In genomic region chr2:99833802-99834201, GRCh38 we compare ENCODE assay signal across 24 cellular contexts.
"Had no signal": no experiment of that assay in that cellular context is flagged by ENCODE, and none has a peak within 500 bp of the region (broad histone marks: within the 10 kb centered on the region; RNA-seq: fewer than 3 reads in every experiment).

No MANE protein-coding gene starts in this region.

- H3K4me3 ChIP-seq: left lung, lower lobe of right lung, pancreas, right atrium auricular region, skin epidermis, spleen, suprapubic skin, thoracic aorta, tibial artery, upper lobe of right lung had no signal

- H3K4me3 Mint-ChIP-seq: immature natural killer cell; natural killer cell; stimulated activated effector memory CD8-positive, alpha-beta T cell treated with anti-CD3 and anti-CD28 coated beads, Interleukin-12 subunit alpha, Interleukin-12 subunit beta, amount 100 ng/mL, for 72 hours; stimulated activated naive CD8-positive, alpha-beta T cell treated with anti-CD3 and anti-CD28 coated beads, Interleukin-15, Interleukin-2, amounts not matched to agents 100 ng/mL and 50 ng/mL, for 24 hours had no signal

- H3K27ac Mint-ChIP-seq: immature natural killer cell; natural killer cell; stimulated activated effector memory CD8-positive, alpha-beta T cell treated with anti-CD3 and anti-CD28 coated beads, Interleukin-12 subunit alpha, Interleukin-12 subunit beta, amount 100 ng/mL, for 72 hours; stimulated activated naive CD8-positive, alpha-beta T cell treated with anti-CD3 and anti-CD28 coated beads, Interleukin-15, Interleukin-2, amounts not matched to agents 100 ng/mL and 50 ng/mL, for 24 hours had no signal

- ATAC-seq: left colon; left lung; lower lobe of right lung; natural killer cell; pancreas; sciatic nerve; stimulated activated effector memory CD8-positive, alpha-beta T cell treated with anti-CD3 and anti-CD28 coated beads, Interleukin-12 subunit alpha, Interleukin-12 subunit beta, amount 100 ng/mL, for 72 hours; upper lobe of right lung had no signal

- H3K9me3 Mint-ChIP-seq: immature natural killer cell; natural killer cell; stimulated activated effector memory CD8-positive, alpha-beta T cell treated with anti-CD3 and anti-CD28 coated beads, Interleukin-12 subunit alpha, Interleukin-12 subunit beta, amount 100 ng/mL, for 72 hours; stimulated activated naive CD8-positive, alpha-beta T cell treated with anti-CD3 and anti-CD28 coated beads, Interleukin-15, Interleukin-2, amounts not matched to agents 100 ng/mL and 50 ng/mL, for 24 hours had no signal

- DNase-seq: hypothalamus; immature natural killer cell; kidney; left colon; left lung; lower lobe of right lung; mammary epithelial cell; natural killer cell; nucleus accumbens; pancreas; spleen; stimulated activated CD4-positive, alpha-beta T cell treated with anti-CD3 and anti-CD28 coated beads, Interleukin-4, amount 100 ng/mL, for 24 hours; stimulated activated naive CD4-positive, alpha-beta T cell; tibial artery; trophoblast cell; upper lobe of right lung had no signal

- H3K36me3 ChIP-seq: left lung, lower lobe of right lung, pancreas, right atrium auricular region, suprapubic skin, thoracic aorta, tibial artery, upper lobe of right lung had no signal

- H3K4me1 ChIP-seq: left lung, lower lobe of right lung, pancreas, right atrium auricular region, spleen, suprapubic skin, tibial artery, upper lobe of right lung had no signal

- H3K27me3 ChIP-seq: left lung, pancreas, right atrium auricular region, spleen, suprapubic skin, tibial artery, upper lobe of right lung had no signal

- FAIRE-seq: islet of Langerhans, kidney, pancreas had no signal

- H3K4me1 Mint-ChIP-seq: immature natural killer cell; natural killer cell; stimulated activated effector memory CD8-positive, alpha-beta T cell treated with anti-CD3 and anti-CD28 coated beads, Interleukin-12 subunit alpha, Interleukin-12 subunit beta, amount 100 ng/mL, for 72 hours had no signal

- H3K27ac ChIP-seq: left lung, lower lobe of right lung, pancreas, right atrium auricular region, skin epidermis, spleen, suprapubic skin, thoracic aorta, tibial artery, upper lobe of right lung had no signal

- H3K36me3 Mint-ChIP-seq: immature natural killer cell; natural killer cell; stimulated activated effector memory CD8-positive, alpha-beta T cell treated with anti-CD3 and anti-CD28 coated beads, Interleukin-12 subunit alpha, Interleukin-12 subunit beta, amount 100 ng/mL, for 72 hours had no signal

- H3K27me3 Mint-ChIP-seq: stimulated activated naive CD8-positive, alpha-beta T cell treated with anti-CD3 and anti-CD28 coated beads, Interleukin-15, Interleukin-2, amounts not matched to agents 100 ng/mL and 50 ng/mL, for 24 hours had no signal

- H3K9me3 ChIP-seq: left lung, lower lobe of right lung, pancreas, right atrium auricular region, suprapubic skin, thoracic aorta, tibial artery, upper lobe of right lung had no signal
